Comparison of ENCODE assay signal across 7 cellular contexts in genomic region chr17:75941442-75941819, GRCh38. TPM values are rescaled to one million over a fixed set of nuclear protein-coding genes. Genes with fewer than 3 reads are reported as not detected.
DNase-seq lines count a peak whose midpoint lies in the region; ATAC-seq and TF ChIP-seq lines count a peak whose summit lies in the region.

No MANE protein-coding gene starts in this region.

- no peaks in the 10 kb centered on the region for H3K36me3 ChIP-seq in iPS-15b (ENCODE audit: control insufficient read depth, insufficient read depth, low read length)

- peaks cover 7% of the 10 kb centered on the region for H3K36me3 Mint-ChIP-seq in WTC11
- peaks cover 5% of the 10 kb centered on the region for H3K36me3 Mint-ChIP-seq in stimulated activated effector memory CD8-positive, alpha-beta T cell treated with anti-CD3 and anti-CD28 coated beads, Interleukin-12 subunit alpha, Interleukin-12 subunit beta, amount 100 ng/mL, for 72 hours

- no peak overlapping the region for H3K9ac ChIP-seq in iPS-15b (ENCODE audit: low read depth, low read length)

- TF ChIP-seq CTCF in HFF-Myc (IDR thresholded peaks at IDR 0.05; ENCODE audit: low read depth, low read length, missing control alignments) (no peak), WTC11 (IDR thresholded peaks at IDR 0.05) (no peak), GM20000 (IDR thresholded peaks at IDR 0.05; ENCODE audit: extremely low read depth, missing control alignments) (no peak)

- peaks cover 21% of the 10 kb centered on the region for H3K4me1 Mint-ChIP-seq in WTC11
- peaks cover 16% of the 10 kb centered on the region for H3K4me1 Mint-ChIP-seq in stimulated activated effector memory CD8-positive, alpha-beta T cell treated with anti-CD3 and anti-CD28 coated beads, Interleukin-12 subunit alpha, Interleukin-12 subunit beta, amount 100 ng/mL, for 72 hours

- peak overlapping the region; percentile 90 for H3K4me3 Mint-ChIP-seq in WTC11
- peak overlapping the region; percentile 91 for H3K4me3 Mint-ChIP-seq in stimulated activated effector memory CD8-positive, alpha-beta T cell treated with anti-CD3 and anti-CD28 coated beads, Interleukin-12 subunit alpha, Interleukin-12 subunit beta, amount 100 ng/mL, for 72 hours

- CTCF ChIA-PET in WTC11 (lab: Charles Lee): interaction anchor here (0.8 to 2.4 kb wide), 14 partner anchors 12 to 133 kb away, joined by 3 to 15 read pairs (median 4); partner anchors contain the start of genes ACOX1, CDK3, GALR2 and MRPL38

- H3K9me3 Mint-ChIP-seq in WTC11: no peaks in the 10 kb centered on the region
- H3K9me3 Mint-ChIP-seq in stimulated activated effector memory CD8-positive, alpha-beta T cell treated with anti-CD3 and anti-CD28 coated beads, Interleukin-12 subunit alpha, Interleukin-12 subunit beta, amount 100 ng/mL, for 72 hours: no peaks in the 10 kb centered on the region

- DNase-seq in HFF-Myc (ENCODE audit: extremely low read depth, low read depth) (no peak), WTC11 (ENCODE audit: low spot score) (no peak), kidney tubule cell (ENCODE audit: low spot score) (no peak), NCI-H446 (lab: John Stamatoyannopoulos, UW) (no peak), GM20000 (ENCODE audit: low spot score) (no peak)
- DNase-seq in stimulated activated effector memory CD8-positive, alpha-beta T cell treated with anti-CD3 and anti-CD28 coated beads, Interleukin-12 subunit alpha, Interleukin-12 subunit beta, amount 100 ng/mL, for 72 hours (ENCODE audit: low spot score in 2 of 2): no peak

- H3K4me1 ChIP-seq in iPS-15b (ENCODE audit: control insufficient read depth, insufficient read depth, low read length): no peaks in the 10 kb centered on the region

- POLR2A ChIA-PET in WTC11 (lab: Charles Lee): interaction anchor here (0.7 to 1.1 kb wide), 7 partner anchors 18 to 86 kb away, joined by 3 to 7 read pairs (median 5); partner anchors contain the start of genes ACOX1, MRPL38 and WBP2

- no peak for ATAC-seq in WTC11
- no peak for ATAC-seq in stimulated activated effector memory CD8-positive, alpha-beta T cell treated with anti-CD3 and anti-CD28 coated beads, Interleukin-12 subunit alpha, Interleukin-12 subunit beta, amount 100 ng/mL, for 72 hours

- H3K27me3 Mint-ChIP-seq in WTC11 (ENCODE audit: low read depth): no peaks in the 10 kb centered on the region

- H3K27me3 ChIP-seq in iPS-15b (ENCODE audit: control insufficient read depth, insufficient read depth, low read length): no peaks in the 10 kb centered on the region

- H3K9me3 ChIP-seq in iPS-15b (ENCODE audit: control insufficient read depth, insufficient read depth, low read length): no peaks in the 10 kb centered on the region

- peak overlapping the region; percentile 97 for H3K27ac Mint-ChIP-seq in WTC11
- H3K27ac Mint-ChIP-seq in stimulated activated effector memory CD8-positive, alpha-beta T cell treated with anti-CD3 and anti-CD28 coated beads, Interleukin-12 subunit alpha, Interleukin-12 subunit beta, amount 100 ng/mL, for 72 hours: no peak overlapping the region

- H3K4me3 ChIP-seq in HFF-Myc (replicated peaks; ENCODE audit: low read depth, low read length) (peak overlapping the region; percentile 88), iPS-15b (ENCODE audit: low read depth, low read length) (peak overlapping the region; percentile 6)

TF ChIP-seq in WTC11, 78 proteins besides CTCF, POLR2A, EP300 and RAD21:
- TF ChIP-seq JAZF1 (CRISPR knock-in tag; IDR thresholded peaks at IDR 0.05): no peak
- no peak for TF ChIP-seq RORB (CRISPR knock-in tag; IDR thresholded peaks at IDR 0.05)
- no peak for TF ChIP-seq ZNF423 (CRISPR knock-in tag; IDR thresholded peaks at IDR 0.05)
- TF ChIP-seq NR1H2 (CRISPR knock-in tag; IDR thresholded peaks at IDR 0.05): no peak
- no peak for TF ChIP-seq FOXJ3 (CRISPR knock-in tag; IDR thresholded peaks at IDR 0.05; ENCODE audit: borderline replicate concordance)
- TF ChIP-seq SOX15 (CRISPR knock-in tag; IDR thresholded peaks at IDR 0.05): no peak
- no peak for TF ChIP-seq USF1 (CRISPR knock-in tag; IDR thresholded peaks at IDR 0.05)
- no peak for TF ChIP-seq AR (CRISPR knock-in tag; IDR thresholded peaks at IDR 0.05)
- no peak for TF ChIP-seq ZBTB21 (CRISPR knock-in tag; IDR thresholded peaks at IDR 0.05; ENCODE audit: borderline replicate concordance)
- TF ChIP-seq IRF1 (CRISPR knock-in tag; IDR thresholded peaks at IDR 0.05): no peak
- TF ChIP-seq ETV6 (CRISPR knock-in tag; IDR thresholded peaks at IDR 0.05): no peak
- no peak for TF ChIP-seq SMAD3 (CRISPR knock-in tag; IDR thresholded peaks at IDR 0.05; ENCODE audit: borderline replicate concordance)
- TF ChIP-seq USF2 (CRISPR knock-in tag; IDR thresholded peaks at IDR 0.05): no peak
- no peak for TF ChIP-seq GRHL2 (CRISPR knock-in tag; IDR thresholded peaks at IDR 0.05; ENCODE audit: insufficient replicate concordance, severe bottlenecking)
- TF ChIP-seq SP1 (CRISPR knock-in tag; conservative IDR thresholded peaks at IDR 0.05): no peak
- TF ChIP-seq ATF6 (CRISPR knock-in tag; IDR thresholded peaks at IDR 0.05): no peak
- no peak for TF ChIP-seq EMX1 (CRISPR knock-in tag; IDR thresholded peaks at IDR 0.05)
- TF ChIP-seq ZNF121 (CRISPR knock-in tag; IDR thresholded peaks at IDR 0.05): no peak

RNA-seq across cellular contexts. Expression of gene FBF1, which starts 0.6 kb away (rescaled TPM):
- total RNA-seq in WTC11 (2021): 19.8 to 23.7 TPM (median 21.0 TPM) in 3 replicates

RNA-seq across cellular contexts. Expression of gene MRPL38, which starts 36.7 kb away (rescaled TPM):
- 107 to 146 TPM (median 116 TPM) in 3 replicates for total RNA-seq in WTC11 (2021)

RNA-seq across cellular contexts. Expression of gene ACOX1, which starts 37.5 kb away (rescaled TPM):
- total RNA-seq in WTC11 (2021): 32.4 to 40.9 TPM (median 32.5 TPM) in 3 replicates

RNA-seq across cellular contexts. Expression of gene TEN1, which starts 37.6 kb away (rescaled TPM):
- 15.6 to 18.4 TPM (median 17.2 TPM) in 3 replicates for total RNA-seq in WTC11 (2021)

RNA-seq across cellular contexts. Expression of gene TRIM65, which starts 44.7 kb away (rescaled TPM):
- total RNA-seq in WTC11 (2021): 51.3 to 56.4 TPM (median 51.4 TPM) in 3 replicates
